In the genomic region with DNA sequence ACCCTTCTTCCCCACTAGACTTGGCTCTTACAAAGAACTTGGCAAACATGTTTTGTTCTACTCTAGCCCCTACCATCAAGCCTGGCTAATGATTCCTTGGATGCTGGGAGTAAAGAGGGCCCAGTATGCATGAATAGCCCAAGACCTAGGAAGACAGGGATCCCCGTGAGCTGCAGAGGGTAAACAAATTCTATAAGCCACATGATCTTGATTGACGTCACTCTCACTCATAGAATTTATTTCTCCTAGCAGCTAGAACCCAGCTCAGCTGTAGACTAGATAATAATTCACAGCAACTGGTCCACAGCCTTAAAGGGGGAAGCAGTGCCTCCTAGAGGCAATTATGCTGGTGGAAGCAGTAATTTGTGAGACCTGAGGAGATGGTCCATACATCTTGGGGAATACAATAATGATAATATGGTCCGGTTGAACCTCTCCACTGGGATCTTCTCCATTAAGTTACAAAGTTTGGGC, we compare ENCODE assay signal across 8 cellular contexts. TPM values are rescaled to one million over a fixed set of nuclear protein-coding genes. Genes with fewer than 3 reads are reported as not detected.
DNase-seq lines count a peak whose midpoint lies in the region; ATAC-seq and TF ChIP-seq lines count a peak whose summit lies in the region.

No MANE protein-coding gene starts in this region.

- H3K9ac ChIP-seq in OCI-LY3 (ENCODE audit: low read length) (no peak overlapping the region), colonic mucosa (ENCODE audit: low read depth in 2 of 2, low read length in 2 of 2) (no peak overlapping the region)

- no peak overlapping the region for H3K4me3 ChIP-seq in OCI-LY3 (ENCODE audit: low read length)
- no peak overlapping the region for H3K4me3 ChIP-seq in colonic mucosa
- no peak overlapping the region for H3K4me3 ChIP-seq in spleen

- no peaks in the 10 kb centered on the region for H4K20me1 ChIP-seq in OCI-LY3 (ENCODE audit: insufficient read depth, low read length)

- intact Hi-C loops in colonic mucosa (cut with DNase I) (loop anchor here (5.0 kb wide), 2 partner anchors 36 to 56 kb away; a partner anchor contains a TSS), spleen (cut with DNase I; ENCODE audit: low total_unique reads) (no loop called here)

- H3K27ac ChIP-seq in OCI-LY3 (ENCODE audit: low read length): no peak overlapping the region
- H3K27ac ChIP-seq in colonic mucosa: no peak overlapping the region
- H3K27ac ChIP-seq in spleen: no peak overlapping the region

- no peak for TF ChIP-seq POLR2A in spleen (IDR thresholded peaks at IDR 0.05)

- peaks cover 4% of the 10 kb centered on the region; the same call in 1 of the 2 replicates for H3K4me1 ChIP-seq in OCI-LY3 (ENCODE audit: low read length)
- H3K4me1 ChIP-seq in colonic mucosa: peaks cover 4% of the 10 kb centered on the region
- H3K4me1 ChIP-seq in spleen: peaks cover 0 to 8% (median 0%) of the 10 kb centered on the region in 6 donors

- H3K27me3 ChIP-seq in OCI-LY3 (ENCODE audit: low read depth, low read length): no peaks in the 10 kb centered on the region
- H3K27me3 ChIP-seq in colonic mucosa: no peaks in the 10 kb centered on the region
- no peaks in the 10 kb centered on the region for H3K27me3 ChIP-seq in spleen (replicated peaks in 1 of 7)

- H3K4me2 ChIP-seq in OCI-LY3 (ENCODE audit: low read length): peak overlapping the region; percentile 30; the same call in 1 of the 2 replicates

- 78 to 87% (median 81%) methylated on average over 3 of the region's 3 CpGs for WGBS in spleen, 5 donors

- H3K36me3 ChIP-seq in OCI-LY3 (replicated peaks; ENCODE audit: low read depth, low read length): no peaks in the 10 kb centered on the region
- no peaks in the 10 kb centered on the region for H3K36me3 ChIP-seq in colonic mucosa
- H3K36me3 ChIP-seq in spleen: peaks cover 0 to 5% (median 0%) of the 10 kb centered on the region in 6 donors

- no peaks in the 10 kb centered on the region for H3K79me2 ChIP-seq in OCI-LY3 (ENCODE audit: low read length)

- ATAC-seq in HG03442 (IDR thresholded peaks at IDR 0.05; ENCODE audit: unreplicated experiment): no peak

- peak; percentile 42 for DNase-seq in activated naive CD4-positive, alpha-beta T cell treated with Interleukin-2 at 50 U/mL for 16 hours
- no peak for DNase-seq in activated naive CD4-positive, alpha-beta T cell (lab: John Stamatoyannopoulos, UW)
- peak; percentile 55 for DNase-seq in colonic mucosa
- no peak for DNase-seq in spleen
- DNase-seq in NCI-H748 treated with DMSO at 0.1 percent for 48 hours (lab: John Stamatoyannopoulos, UW): no peak
- DNase-seq in middle frontal gyrus (ENCODE audit: extremely low spot score, low spot score): no peak

- TF ChIP-seq CTCF in OCI-LY3 (IDR thresholded peaks at IDR 0.05; ENCODE audit: low read depth, low read length) (peak; percentile 65), colonic mucosa (IDR thresholded peaks at IDR 0.05) (peak; percentile 54), spleen (IDR thresholded peaks at IDR 0.05 in 8 of 11, conservative IDR thresholded peaks at IDR 0.05 in 3 of 11) (peak in 7 of 11 experiments; percentile 19 to 50 (median 27))

- H3K9me3 ChIP-seq in OCI-LY3 (ENCODE audit: insufficient read depth, low read length): no peaks in the 10 kb centered on the region
- H3K9me3 ChIP-seq in colonic mucosa: no peaks in the 10 kb centered on the region
- no peaks in the 10 kb centered on the region for H3K9me3 ChIP-seq in spleen

- H2AFZ ChIP-seq in OCI-LY3 (ENCODE audit: low read depth, low read length): no peak overlapping the region

RNA-seq across cellular contexts. Expression of a gene that starts 16.1 kb away (rescaled TPM):
- total RNA-seq in colonic mucosa (10 to 100 TPM; 54.7 to 63.0 TPM), spleen (10 to 100 TPM; 42.9 to 64.8 (median 51.9) TPM)
- 10 to 100 TPM; 16.4 to 20.6 (median 19.3) TPM for polyA plus RNA-seq in spleen

RNA-seq across cellular contexts. Expression of a gene that starts 35.0 kb away (rescaled TPM):
- total RNA-seq in colonic mucosa (100 to 1,000 TPM; 165 to 183 TPM), spleen (100 to 1,000 TPM in 5 of 7 donors, 10 to 100 TPM in 2; 90.8 to 113 (median 106) TPM)
- 10 to 100 TPM; 15.2 to 31.9 (median 19.9) TPM for polyA plus RNA-seq in spleen

Comparison
In these comparisons a context has a peak if more than half of its experiments do, and no peak if none do; other contexts are left out.
1. DNase-seq: peak in activated naive CD4-positive, alpha-beta T cell treated with Interleukin-2 at 50 U/mL for 16 hours (single experiment) and colonic mucosa (single experiment); none in activated naive CD4-positive, alpha-beta T cell (0 of 4), spleen (single experiment), NCI-H748 treated with DMSO at 0.1 percent for 48 hours (single experiment) and middle frontal gyrus (single experiment).
2. Peak in every context shown above with its lines, with median percentiles within 50 percentile points of each other: CTCF ChIP-seq.